ENCODE assay signal across 8 cellular contexts in the genomic region with DNA sequence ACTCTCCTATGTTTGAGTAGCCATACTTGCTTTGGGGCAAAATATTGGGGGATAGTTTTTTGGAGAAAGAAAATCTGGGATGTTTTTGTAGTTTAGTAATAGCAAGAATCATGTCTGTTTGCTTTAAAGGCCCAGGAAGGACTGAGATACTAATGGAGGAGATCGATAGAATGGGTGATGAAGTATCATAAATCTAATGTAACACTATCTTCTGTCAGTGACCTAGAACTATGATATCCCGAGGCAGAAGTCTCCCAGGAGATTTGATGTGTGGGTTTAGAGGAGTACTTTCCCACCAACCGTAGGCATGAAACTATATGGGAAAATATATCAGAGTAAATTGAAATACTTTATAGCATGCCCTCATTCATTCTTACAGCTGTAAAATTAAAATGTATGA. TPM values are rescaled to one million over a fixed set of nuclear protein-coding genes. Genes with fewer than 3 reads are reported as not detected.
A peak's percentile ranks its signal among the peaks of the same experiment; 100 is the strongest.
DNase-seq lines count a peak whose midpoint lies in the region; FAIRE-seq and TF ChIP-seq lines count a peak whose summit lies in the region.

No MANE protein-coding gene starts in this region.

- no peak overlapping the region for H2BK12ac ChIP-seq in H9 (ENCODE audit: insufficient read length, low read depth, low read length)

- H3K23me2 ChIP-seq in H9 (ENCODE audit: insufficient read length, low read depth, low read length, poor library complexity, severe bottlenecking), result no peaks in the 10 kb centered on the region

- H3K4me2 ChIP-seq in H9 (ENCODE audit: insufficient read depth, insufficient read length, low read length) (peak overlapping the region; percentile 62), SU-DHL-6 (ENCODE audit: low read depth, low read length, poor library complexity, severe bottlenecking) (peak overlapping the region; percentile 94)

- H3K27me3 ChIP-seq in H9 (ENCODE audit: insufficient read depth, low read length) (no peaks in the 10 kb centered on the region), SU-DHL-6 (ENCODE audit: low read length) (no peaks in the 10 kb centered on the region), small intestine (ENCODE audit: control insufficient read depth in 2 of 2, insufficient read depth in 2 of 2, low read length in 2 of 2) (no peaks in the 10 kb centered on the region)

- H3K4me3 Mint-ChIP-seq in H9, result peak overlapping the region; percentile 89 to 92

- H3K79me2 ChIP-seq in H9 (ENCODE audit: insufficient read depth, low read length) (no peaks in the 10 kb centered on the region), SU-DHL-6 (ENCODE audit: insufficient read depth, low read length) (peaks cover 52% of the 10 kb centered on the region)

- H3K4me3 ChIP-seq in SU-DHL-6 (ENCODE audit: insufficient read depth, low read length, poor library complexity, severe bottlenecking), result peak overlapping the region; percentile 80
- peak overlapping the region; percentile 57 to 70 for H3K4me3 ChIP-seq in foreskin fibroblast (ENCODE audit: low read depth in 1 of 2, low read length in 2 of 2)
- H3K4me3 ChIP-seq in small intestine (ENCODE audit: low read depth in 1 of 2, low read length in 2 of 2), result peak overlapping the region in 1 of 2 donors; percentile 79

- no peak overlapping the region for H3K18ac ChIP-seq in H9 (ENCODE audit: insufficient read length, low read depth, low read length)

- H3K27ac ChIP-seq in H9 (ENCODE audit: insufficient read length, low read depth, low read length) (no peak overlapping the region), SU-DHL-6 (ENCODE audit: low read depth, low read length) (peak overlapping the region; percentile 90), small intestine (ENCODE audit: low read depth in 1 of 2, low read length in 1 of 2) (peak overlapping the region; percentile 68 to 99)

- no peaks in the 10 kb centered on the region for H3K9me3 ChIP-seq in H9 (ENCODE audit: control insufficient read depth, low read depth, low read length)
- H3K9me3 ChIP-seq in SU-DHL-6 (ENCODE audit: insufficient read depth, low read length), result no peaks in the 10 kb centered on the region
- no peaks in the 10 kb centered on the region for H3K9me3 ChIP-seq in small intestine (ENCODE audit: control insufficient read depth, low read depth)

- peaks cover 0 to 1% (median 0%) of the 10 kb centered on the region in 3 experiments; a peak in 2 of 7 replicates for H3K36me3 Mint-ChIP-seq in H9 (ENCODE audit: insufficient read depth in 1 of 3, low read depth in 3 of 3)

- no peak overlapping the region for H3T11ph ChIP-seq in H9 (ENCODE audit: low read length)

- H2BK20ac ChIP-seq in H9 (ENCODE audit: low read depth, low read length, poor library complexity, severe bottlenecking), result no peak overlapping the region

- H3K36me3 ChIP-seq in SU-DHL-6 (ENCODE audit: low read length) (peaks cover 8% of the 10 kb centered on the region; the same call in 1 of the 2 replicates), small intestine (ENCODE audit: control insufficient read depth in 2 of 2, insufficient read depth in 2 of 2, low read length in 2 of 2) (no peaks in the 10 kb centered on the region)

- H4K20me1 ChIP-seq in H9 (ENCODE audit: control insufficient read depth, insufficient read depth, insufficient read length), result no peaks in the 10 kb centered on the region
- no peaks in the 10 kb centered on the region for H4K20me1 ChIP-seq in SU-DHL-6 (ENCODE audit: low read depth, low read length)

- no peak overlapping the region for H3K23ac ChIP-seq in H9 (ENCODE audit: insufficient read length, low read depth, low read length)

- H2AK5ac ChIP-seq in H9 (ENCODE audit: insufficient read length, low read length), result no peak overlapping the region

- TF ChIP-seq CTCF in H9 (conservative IDR thresholded peaks at IDR 0.05) (no peak), SU-DHL-6 (IDR thresholded peaks at IDR 0.05; ENCODE audit: insufficient read depth, low read length, poor library complexity, severe bottlenecking) (no peak), foreskin fibroblast (IDR thresholded peaks at IDR 0.05; ENCODE audit: low read depth, low read length) (no peak)

- H3K9me2 ChIP-seq in SU-DHL-6 (replicated peaks; ENCODE audit: insufficient read depth, low read length), result no peaks in the 10 kb centered on the region

- H3K4me1 Mint-ChIP-seq in H9, result peaks cover 21 to 28% of the 10 kb centered on the region in 2 experiments

- H3K9ac ChIP-seq in H9 (ENCODE audit: extremely low read depth, insufficient read length, low read length), result peak overlapping the region; percentile 36
- peak overlapping the region; percentile 72 for H3K9ac ChIP-seq in SU-DHL-6 (ENCODE audit: low read length)

- H3K4ac ChIP-seq in H9 (ENCODE audit: low read depth, low read length), result no peak overlapping the region

- no peak overlapping the region for H4K5ac ChIP-seq in H9 (ENCODE audit: insufficient read length, low read depth, low read length)

- no peak overlapping the region for H4K91ac ChIP-seq in H9 (ENCODE audit: insufficient read length, low read depth, low read length)

- no peaks in the 10 kb centered on the region; the same call in 1 of the 2 replicates for H3K4me1 ChIP-seq in H9 (ENCODE audit: insufficient read depth, low read length)
- peaks cover 0 to 3% of the 10 kb centered on the region in 2 donors for H3K4me1 ChIP-seq in small intestine (ENCODE audit: control insufficient read depth in 2 of 2, insufficient read depth in 1 of 2, low read depth in 1 of 2, low read length in 1 of 2)

- no peaks in the 10 kb centered on the region for H3K79me1 ChIP-seq in H9 (ENCODE audit: insufficient read depth, low read depth, low read length, poor library complexity, severe bottlenecking)

- peaks cover 55% of the 10 kb centered on the region for H3F3A ChIP-seq in SU-DHL-6 (ENCODE audit: insufficient read depth)

- no peak overlapping the region for H3K14ac ChIP-seq in H9 (ENCODE audit: insufficient read depth, low read length)

- no peak for FAIRE-seq in small intestine (lab: Jason Lieb, UNC)

- no peak overlapping the region for H2BK120ac ChIP-seq in H9 (ENCODE audit: low read depth, low read length, poor library complexity, severe bottlenecking)

- no peak overlapping the region for H3K56ac ChIP-seq in H9 (ENCODE audit: insufficient read length, low read depth, low read length)

- WGBS in H9 (ENCODE audit: extremely low coverage, insufficient read length, low lambda C conversion rate), result no CpG with 5 or more reads among the region's 3 CpGs
- 1 to 9% (median 3%) methylated on average over 3 of the region's 3 CpGs for WGBS in small intestine, 3 donors

- H2AFZ ChIP-seq in H9 (ENCODE audit: low read length) (no peak overlapping the region), SU-DHL-6 (ENCODE audit: low read depth, low read length, severe bottlenecking) (no peak overlapping the region)

- 0 out of 7 replicates have a peak overlapping the region, but pooled peaks of 1 of the 3 experiments have one; percentile 91 for H3K27ac Mint-ChIP-seq in H9

- H2BK5ac ChIP-seq in H9 (ENCODE audit: insufficient read length, low read length), result no peak overlapping the region

- H3K27me3 Mint-ChIP-seq in H9 (ENCODE audit: low read depth), result no peaks in the 10 kb centered on the region

- DNase-seq in H9, result no peak
- DNase-seq in foreskin fibroblast, result no peak
- DNase-seq in small intestine, result no peak
- DNase-seq in NCI-H446 treated with DMSO at 0.1 percent for 48 hours (lab: John Stamatoyannopoulos, UW), result no peak
- no peak for DNase-seq in NCI-H510A (lab: John Stamatoyannopoulos, UW)
- DNase-seq in NCI-H748 (lab: John Stamatoyannopoulos, UW; ENCODE audit: unreplicated experiment), result no peak
- DNase-seq in GOT3 (lab: John Stamatoyannopoulos, UW), result no peak

- H2BK15ac ChIP-seq in H9 (ENCODE audit: low read depth, low read length), result no peak overlapping the region

- no peak overlapping the region for H4K8ac ChIP-seq in H9 (replicated peaks; ENCODE audit: insufficient read length, low read depth, low read length)

- H3K9me3 Mint-ChIP-seq in H9, result no peaks in the 10 kb centered on the region

RNA-seq across cellular contexts. Expression of a gene that starts 21.0 kb away (rescaled TPM):
- total RNA-seq in H9 (2021), result 11.1 TPM in 2 replicates
- polyA plus RNA-seq in small intestine, result 10 to 100 TPM; 10.3 to 27.1 (median 23.7) TPM

RNA-seq across cellular contexts. Expression of a gene that starts 49.3 kb away (rescaled TPM):
- 15.9 and 16.6 TPM in 2 replicates for total RNA-seq in H9 (2021)
- 1 to 10 TPM in 1 of 3 donors, under 1 TPM in 2; 0.45 to 5.4 (median 0.81) TPM for polyA plus RNA-seq in small intestine
